14 cellular contexts compared by ENCODE assay signal in the genomic region with DNA sequence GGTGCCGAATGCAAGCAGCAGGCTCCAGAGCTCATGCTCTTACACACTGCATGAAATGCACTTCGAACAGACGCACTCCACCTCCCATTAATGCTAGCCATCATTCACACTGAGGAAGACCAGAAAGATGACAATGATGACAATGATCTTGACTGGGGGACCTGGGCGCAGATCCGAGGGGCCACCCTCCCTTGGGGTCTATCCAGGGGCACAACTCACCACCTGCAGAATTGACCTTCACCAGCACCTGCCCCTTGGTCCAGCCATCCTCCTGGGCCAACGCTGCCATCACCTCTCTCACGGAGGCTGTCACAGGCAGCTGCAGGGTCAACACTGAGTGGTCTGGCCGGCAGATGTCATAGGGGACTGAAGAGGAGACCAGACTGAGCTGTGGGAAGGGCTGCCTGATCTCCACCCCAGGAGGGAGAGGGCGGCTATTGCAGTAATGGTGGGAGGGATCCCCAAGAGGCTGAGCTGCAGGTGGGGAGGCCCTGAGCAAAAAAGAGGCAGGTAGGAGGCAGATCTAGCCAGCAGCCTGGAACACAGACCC. TPM values are rescaled to one million over a fixed set of nuclear protein-coding genes. Genes with fewer than 3 reads are reported as not detected.
DNase-seq lines count a peak whose midpoint lies in the region; ATAC-seq and TF ChIP-seq lines count a peak whose summit lies in the region.
"Had no signal": no experiment of that assay in that cellular context is flagged by ENCODE, and none has a peak within 500 bp of the region (broad histone marks: within the 10 kb centered on the region; RNA-seq: fewer than 3 reads in every experiment).

No MANE protein-coding gene starts in this region.

- H3K9me2 ChIP-seq in SK-N-SH = no peaks in the 10 kb centered on the region

- H2AFZ ChIP-seq in SK-N-SH (ENCODE audit: low read depth) (no peak overlapping the region), neural progenitor cell (replicated peaks) (no peak overlapping the region)

- H3K27me3 ChIP-seq in SK-N-SH (ENCODE audit: insufficient read depth) (no peaks in the 10 kb centered on the region), neural progenitor cell (no peaks in the 10 kb centered on the region)
- no peaks in the 10 kb centered on the region for H3K27me3 ChIP-seq in effector memory CD4-positive, alpha-beta T cell (replicated peaks; ENCODE audit: control insufficient read depth, insufficient read depth, low read length, poor library complexity, severe bottlenecking)

- H3K79me2 ChIP-seq in SK-N-SH (ENCODE audit: insufficient read depth) = no peaks in the 10 kb centered on the region
- H3K79me2 ChIP-seq in neural progenitor cell (ENCODE audit: low read depth) = no peaks in the 10 kb centered on the region

- peaks cover 26% of the 10 kb centered on the region for H3K4me1 Mint-ChIP-seq in neural progenitor cell

- no peak overlapping the region for H3K4me3 ChIP-seq in SK-N-SH (ENCODE audit: low read depth in 2 of 2, low read length in 1 of 2)
- H3K4me3 ChIP-seq in neural progenitor cell = no peak overlapping the region
- no peak overlapping the region for H3K4me3 ChIP-seq in effector memory CD4-positive, alpha-beta T cell (ENCODE audit: insufficient read depth, low read depth, low read length, poor library complexity, severe bottlenecking)
- H3K4me3 ChIP-seq: A549, K562, SJCRH30 had no signal

- H3K27ac Mint-ChIP-seq in neural progenitor cell = no peak overlapping the region
- H3K27ac Mint-ChIP-seq: CD4-positive, CD25-positive, alpha-beta regulatory T cell had no signal

- TF ChIP-seq CTCF in SK-N-SH (IDR thresholded peaks at IDR 0.05) = no peak
- no peak for TF ChIP-seq CTCF in neural progenitor cell (IDR thresholded peaks at IDR 0.05)

- CTCF ChIA-PET in SK-N-SH (lab: Yijun Ruan, JAX) = interaction anchor here (1.1 to 43.0 kb wide), 15 partner anchors 14 to 97 kb away, joined by 3 to 1294 read pairs (median 9); a partner anchor contains a TSS

- no peak for ATAC-seq in SK-N-SH treated with all-trans-retinoic acid at 6 μM for 48 hours

- no peaks in the 10 kb centered on the region for H3K9me3 Mint-ChIP-seq in neural progenitor cell
- H3K9me3 Mint-ChIP-seq: CD4-positive, CD25-positive, alpha-beta regulatory T cell had no signal

- no peaks in the 10 kb centered on the region for H3K36me3 Mint-ChIP-seq in neural progenitor cell
- H3K36me3 Mint-ChIP-seq: CD4-positive, CD25-positive, alpha-beta regulatory T cell had no signal

- H3K9me3 ChIP-seq in SK-N-SH (no peaks in the 10 kb centered on the region), neural progenitor cell (ENCODE audit: low read depth) (no peaks in the 10 kb centered on the region)
- no peaks in the 10 kb centered on the region for H3K9me3 ChIP-seq in effector memory CD4-positive, alpha-beta T cell (ENCODE audit: control insufficient read depth, low read length)
- H3K9me3 ChIP-seq: A549, SJCRH30 had no signal

- H3K4me1 ChIP-seq in SK-N-SH (ENCODE audit: control insufficient read depth in 1 of 2, insufficient read depth in 2 of 2, low read depth in 1 of 2, low read length in 1 of 2) (peaks cover 13 to 29% of the 10 kb centered on the region in 2 experiments; a peak in 3 of 4 replicates), neural progenitor cell (peaks cover 22% of the 10 kb centered on the region)
- peaks cover 19% of the 10 kb centered on the region for H3K4me1 ChIP-seq in effector memory CD4-positive, alpha-beta T cell (ENCODE audit: control insufficient read depth, insufficient read depth, low read length, poor library complexity, severe bottlenecking)

- peak; percentile 53 for DNase-seq in SK-N-SH
- no peak for DNase-seq in neural progenitor cell (ENCODE audit: low spot score)
- no peak for DNase-seq in activated CD4-positive, alpha-beta T cell treated with anti-CD3 and anti-CD28 coated beads, Interleukin-2, amount 50 U/mL, for 48 hours
- DNase-seq in effector memory CD4-positive, alpha-beta T cell = no peak
- DNase-seq in H4 (ENCODE audit: low spot score) = no peak
- DNase-seq in SIG-M5 treated with dmso at 0.1 percent for 504 hours (lab: John Stamatoyannopoulos, UW; ENCODE audit: unreplicated experiment) = no peak
- DNase-seq: NCI-H1694, SJCRH30 had no signal

- H3K27ac ChIP-seq in SK-N-SH (ENCODE audit: low read depth in 2 of 2, low read length in 1 of 2) (no peak overlapping the region), cingulate gyrus (ENCODE audit: low read depth, low read length) (peak overlapping the region; percentile 48), neural progenitor cell (no peak overlapping the region)
- H3K27ac ChIP-seq in effector memory CD4-positive, alpha-beta T cell (ENCODE audit: insufficient read depth, low read length, poor library complexity, severe bottlenecking) = no peak overlapping the region
- H3K27ac ChIP-seq: A549, SJCRH30 had no signal

- H3K4me2 ChIP-seq in SK-N-SH (no peak overlapping the region), neural progenitor cell (no peak overlapping the region)
- H3K4me2 ChIP-seq: A549 had no signal

- H3K9ac ChIP-seq in SK-N-SH (no peak overlapping the region), neural progenitor cell (no peak overlapping the region)

- POLR2A ChIA-PET in SK-N-SH (lab: Yijun Ruan, JAX) = interaction anchor here (0.6 to 1.1 kb wide), 2 partner anchors 37 to 362 kb away, joined by 3 read pairs; a partner anchor contains a TSS

- TF ChIP-seq RAD21 in SK-N-SH (IDR thresholded peaks at IDR 0.05; ENCODE audit: low read length) = no peak

- 57% methylated on average over 9 of the region's 9 CpGs for WGBS in SK-N-SH (ENCODE audit: low lambda C conversion rate)

- H3K4me3 Mint-ChIP-seq in neural progenitor cell = peak overlapping the region; percentile 11
- H3K4me3 Mint-ChIP-seq: CD4-positive, CD25-positive, alpha-beta regulatory T cell had no signal

- TF ChIP-seq EP300 in SK-N-SH (IDR thresholded peaks at IDR 0.05; ENCODE audit: borderline replicate concordance in 1 of 2, low read depth in 1 of 2, low read length in 1 of 2) = no peak

- H3F3A ChIP-seq in SK-N-SH (replicated peaks; ENCODE audit: insufficient read depth) (no peaks in the 10 kb centered on the region), neural progenitor cell (ENCODE audit: low read depth) (peaks cover 5% of the 10 kb centered on the region)

- peaks cover 4% of the 10 kb centered on the region for H3K27me3 Mint-ChIP-seq in neural progenitor cell (ENCODE audit: insufficient read depth, low read depth)

- H3K36me3 ChIP-seq in SK-N-SH (replicated peaks in 1 of 2; ENCODE audit: control insufficient read depth in 1 of 2, insufficient read depth in 2 of 2, low read length in 1 of 2) (no peaks in the 10 kb centered on the region), neural progenitor cell (no peaks in the 10 kb centered on the region)
- no peaks in the 10 kb centered on the region for H3K36me3 ChIP-seq in effector memory CD4-positive, alpha-beta T cell (ENCODE audit: control insufficient read depth, insufficient read depth, low read length)
- H3K36me3 ChIP-seq: SJCRH30 had no signal

- H4K20me1 ChIP-seq in SK-N-SH (ENCODE audit: insufficient read depth) (no peaks in the 10 kb centered on the region), neural progenitor cell (ENCODE audit: low read depth) (no peaks in the 10 kb centered on the region)

TF ChIP-seq in SK-N-SH, 30 proteins besides CTCF, POLR2A, EP300 and RAD21:
- TF ChIP-seq POLR2AphosphoS5 (IDR thresholded peaks at IDR 0.05; ENCODE audit: low read depth, low read length) (no peak), RXRA (IDR thresholded peaks at IDR 0.05; ENCODE audit: borderline replicate concordance, low read depth) (no peak), YY1 (IDR thresholded peaks at IDR 0.05; ENCODE audit: low read depth) (no peak), TCF12 (IDR thresholded peaks at IDR 0.05) (no peak)

TF ChIP-seq in SK-N-SH treated with all-trans-retinoic acid at 6 μM for 48 hours, 23 proteins besides CTCF, POLR2A, EP300 and RAD21 (continues in another document):
- no peak for TF ChIP-seq RARB (CRISPR knock-in tag; IDR thresholded peaks at IDR 0.05)
- TF ChIP-seq, protein P1, sequence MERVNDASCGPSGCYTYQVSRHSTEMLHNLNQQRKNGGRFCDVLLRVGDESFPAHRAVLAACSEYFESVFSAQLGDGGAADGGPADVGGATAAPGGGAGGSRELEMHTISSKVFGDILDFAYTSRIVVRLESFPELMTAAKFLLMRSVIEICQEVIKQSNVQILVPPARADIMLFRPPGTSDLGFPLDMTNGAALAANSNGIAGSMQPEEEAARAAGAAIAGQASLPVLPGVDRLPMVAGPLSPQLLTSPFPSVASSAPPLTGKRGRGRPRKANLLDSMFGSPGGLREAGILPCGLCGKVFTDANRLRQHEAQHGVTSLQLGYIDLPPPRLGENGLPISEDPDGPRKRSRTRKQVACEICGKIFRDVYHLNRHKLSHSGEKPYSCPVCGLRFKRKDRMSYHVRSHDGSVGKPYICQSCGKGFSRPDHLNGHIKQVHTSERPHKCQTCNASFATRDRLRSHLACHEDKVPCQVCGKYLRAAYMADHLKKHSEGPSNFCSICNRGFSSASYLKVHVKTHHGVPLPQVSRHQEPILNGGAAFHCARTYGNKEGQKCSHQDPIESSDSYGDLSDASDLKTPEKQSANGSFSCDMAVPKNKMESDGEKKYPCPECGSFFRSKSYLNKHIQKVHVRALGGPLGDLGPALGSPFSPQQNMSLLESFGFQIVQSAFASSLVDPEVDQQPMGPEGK (CRISPR knock-in tag; IDR thresholded peaks at IDR 0.05; ENCODE audit: borderline replicate concordance) = no peak
- TF ChIP-seq ZNF70 (CRISPR knock-in tag; IDR thresholded peaks at IDR 0.05) = no peak
- no peak for TF ChIP-seq ISL1 (CRISPR knock-in tag; IDR thresholded peaks at IDR 0.05)
- no peak for TF ChIP-seq ARNTL (CRISPR knock-in tag; IDR thresholded peaks at IDR 0.05; ENCODE audit: borderline replicate concordance, low read depth)

RNA-seq across cellular contexts. Expression of a gene that starts 15.3 kb away (rescaled TPM):
- polyA plus RNA-seq in SK-N-SH (2012; rRNA removed) = 0.90 and 0.93 TPM in 2 replicates
- 0.23 and 0.42 TPM in 2 replicates for polyA plus RNA-seq in SK-N-SH (2012; cell fraction: cytosol; rRNA removed)
- polyA plus RNA-seq in SK-N-SH (2012; cell fraction: nucleus; rRNA removed) = 3.8 and 4.7 TPM in 2 replicates
- 0.58 and 1.2 TPM in 2 replicates for total RNA-seq in neural progenitor cell (ENCODE audit: low replicate concordance)
- total RNA-seq in H4 (2014; rRNA removed; shearing (Covaris generic)) = 2.0 and 3.0 TPM in 2 replicates

RNA-seq across cellular contexts. Expression of a gene that starts 18.1 kb away (rescaled TPM):
- not detected in 2 replicates for polyA plus RNA-seq in SK-N-SH (2012; rRNA removed)
- polyA plus RNA-seq in SK-N-SH (2012; cell fraction: cytosol; rRNA removed) = not detected in 2 replicates
- not detected in 2 replicates for polyA plus RNA-seq in SK-N-SH (2012; cell fraction: nucleus; rRNA removed)
- not detected in 2 replicates for total RNA-seq in neural progenitor cell (ENCODE audit: low replicate concordance)
- total RNA-seq in H4 (2014; rRNA removed; shearing (Covaris generic)) = not detected in 2 replicates
- total RNA-seq: Calu3; CD4-positive, CD25-positive, alpha-beta regulatory T cell; K562; SJCRH30 had no signal
- polyA plus RNA-seq: A549 had no signal

RNA-seq across cellular contexts. Expression of a gene that starts 29.7 kb away (rescaled TPM):
- polyA plus RNA-seq in SK-N-SH (2012; rRNA removed) = 7.3 and 8.1 TPM in 2 replicates
- polyA plus RNA-seq in SK-N-SH (2012; cell fraction: cytosol; rRNA removed) = 4.7 and 6.8 TPM in 2 replicates
- polyA plus RNA-seq in SK-N-SH (2012; cell fraction: nucleus; rRNA removed) = 13.1 and 16.1 TPM in 2 replicates
- 8.3 and 16.7 TPM in 2 replicates for total RNA-seq in neural progenitor cell (ENCODE audit: low replicate concordance)
- total RNA-seq in H4 (2014; rRNA removed; shearing (Covaris generic)) = 11.9 and 14.0 TPM in 2 replicates

RNA-seq across cellular contexts. Expression of a gene that starts 37.6 kb away (rescaled TPM):
- polyA plus RNA-seq in SK-N-SH (2012; rRNA removed) = 6.7 and 9.3 TPM in 2 replicates
- 11.0 and 15.7 TPM in 2 replicates for polyA plus RNA-seq in SK-N-SH (2012; cell fraction: cytosol; rRNA removed)
- 2.4 and 7.6 TPM in 2 replicates for polyA plus RNA-seq in SK-N-SH (2012; cell fraction: nucleus; rRNA removed)
- 42.7 and 61.9 TPM in 2 replicates for total RNA-seq in neural progenitor cell (ENCODE audit: low replicate concordance)
- total RNA-seq in H4 (2014; rRNA removed; shearing (Covaris generic)) = 29.9 and 41.6 TPM in 2 replicates
